8 cellular contexts compared by ENCODE assay signal in genomic region chr10:103855424-103855823, GRCh38. TPM values are rescaled to one million over a fixed set of nuclear protein-coding genes. Genes with fewer than 3 reads are reported as not detected.
A peak's percentile ranks its signal among the peaks of the same experiment; 100 is the strongest.
DNase-seq lines count a peak whose midpoint lies in the region; ATAC-seq and TF ChIP-seq lines count a peak whose summit lies in the region.

A gene with protein sequence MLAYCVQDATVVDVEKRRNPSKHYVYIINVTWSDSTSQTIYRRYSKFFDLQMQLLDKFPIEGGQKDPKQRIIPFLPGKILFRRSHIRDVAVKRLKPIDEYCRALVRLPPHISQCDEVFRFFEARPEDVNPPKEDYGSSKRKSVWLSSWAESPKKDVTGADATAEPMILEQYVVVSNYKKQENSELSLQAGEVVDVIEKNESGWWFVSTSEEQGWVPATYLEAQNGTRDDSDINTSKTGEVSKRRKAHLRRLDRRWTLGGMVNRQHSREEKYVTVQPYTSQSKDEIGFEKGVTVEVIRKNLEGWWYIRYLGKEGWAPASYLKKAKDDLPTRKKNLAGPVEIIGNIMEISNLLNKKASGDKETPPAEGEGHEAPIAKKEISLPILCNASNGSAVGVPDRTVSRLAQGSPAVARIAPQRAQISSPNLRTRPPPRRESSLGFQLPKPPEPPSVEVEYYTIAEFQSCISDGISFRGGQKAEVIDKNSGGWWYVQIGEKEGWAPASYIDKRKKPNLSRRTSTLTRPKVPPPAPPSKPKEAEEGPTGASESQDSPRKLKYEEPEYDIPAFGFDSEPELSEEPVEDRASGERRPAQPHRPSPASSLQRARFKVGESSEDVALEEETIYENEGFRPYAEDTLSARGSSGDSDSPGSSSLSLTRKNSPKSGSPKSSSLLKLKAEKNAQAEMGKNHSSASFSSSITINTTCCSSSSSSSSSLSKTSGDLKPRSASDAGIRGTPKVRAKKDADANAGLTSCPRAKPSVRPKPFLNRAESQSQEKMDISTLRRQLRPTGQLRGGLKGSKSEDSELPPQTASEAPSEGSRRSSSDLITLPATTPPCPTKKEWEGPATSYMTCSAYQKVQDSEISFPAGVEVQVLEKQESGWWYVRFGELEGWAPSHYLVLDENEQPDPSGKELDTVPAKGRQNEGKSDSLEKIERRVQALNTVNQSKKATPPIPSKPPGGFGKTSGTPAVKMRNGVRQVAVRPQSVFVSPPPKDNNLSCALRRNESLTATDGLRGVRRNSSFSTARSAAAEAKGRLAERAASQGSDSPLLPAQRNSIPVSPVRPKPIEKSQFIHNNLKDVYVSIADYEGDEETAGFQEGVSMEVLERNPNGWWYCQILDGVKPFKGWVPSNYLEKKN (minus strand): TSS chr10:103855576. CDS start chr10:103855266, 310 bp downstream.

- no peaks in the 10 kb centered on the region for H3K27me3 ChIP-seq in adrenal gland
- H3K27me3 ChIP-seq in sigmoid colon: no peaks in the 10 kb centered on the region

- DNase-seq in EH (ENCODE audit: low read depth): peak; percentile 35
- peak; percentile 9 for DNase-seq in NCI-H446 treated with DMSO at 0.1 percent for 48 hours (lab: John Stamatoyannopoulos, UW)
- DNase-seq in adrenal gland: peak in 1 of 7 donors; percentile 24
- DNase-seq in hepatic stellate cell (ENCODE audit: low spot score): peak; percentile 62
- DNase-seq in sigmoid colon: peak; percentile 73

- intact Hi-C loops in adrenal gland (cut with DNase I) (no loop called here), sigmoid colon (cut with DNase I) (loop anchor here (5.0 to 10.0 kb wide), 2 partner anchors 83 to 261 kb away; no protein-coding TSS in a partner anchor)

- H3K4me3 ChIP-seq in adrenal gland: peak within 1 kb of the TSS in 2 of 4 donors; percentile 39 to 65
- peak within 1 kb of the TSS; percentile 57 to 73 (median 66) for H3K4me3 ChIP-seq in sigmoid colon

- ATAC-seq in GM21423 (IDR thresholded peaks at IDR 0.05; ENCODE audit: unreplicated experiment): no peak
- ATAC-seq in GM18520 (IDR thresholded peaks at IDR 0.05; ENCODE audit: unreplicated experiment): no peak
- ATAC-seq in HG02678 (IDR thresholded peaks at IDR 0.05; ENCODE audit: unreplicated experiment): no peak

- no peak for TF ChIP-seq POLR2A in adrenal gland (IDR thresholded peaks at IDR 0.05)
- TF ChIP-seq POLR2A in sigmoid colon (IDR thresholded peaks at IDR 0.05): no peak

- H3K36me3 ChIP-seq in adrenal gland (replicated peaks in 1 of 2) (no peaks in the 10 kb centered on the region), sigmoid colon (no peaks in the 10 kb centered on the region)

- TF ChIP-seq CTCF in adrenal gland (IDR thresholded peaks at IDR 0.05) (peak in 2 of 6 experiments; percentile 0 to 24), sigmoid colon (IDR thresholded peaks at IDR 0.05) (peak in 1 of 4 experiments; percentile 24)

- no peak for TF ChIP-seq EP300 in sigmoid colon (IDR thresholded peaks at IDR 0.05)

- H3K9me3 ChIP-seq in adrenal gland (replicated peaks in 1 of 3): no peaks in the 10 kb centered on the region
- no peaks in the 10 kb centered on the region for H3K9me3 ChIP-seq in sigmoid colon

- H3K27ac ChIP-seq in adrenal gland: peak within 1 kb of the TSS in 3 of 5 donors; percentile 5 to 57 (median 30)
- H3K27ac ChIP-seq in sigmoid colon: peak within 1 kb of the TSS; percentile 73 to 85 (median 78)

- H3K4me1 ChIP-seq in adrenal gland (replicated peaks in 1 of 2): peaks cover 7 to 45% of the 10 kb centered on the region in 2 donors
- H3K4me1 ChIP-seq in sigmoid colon: peaks cover 0 to 57% (median 40%) of the 10 kb centered on the region in 4 donors

- WGBS in adrenal gland, 4 donors: 0 to 2% (median 0%) methylated on average over 1 to 54 of the region's 54 CpGs; no CpG with 5 or more reads in 1 of the 4 donors
- WGBS in sigmoid colon, 2 donors: 1% methylated on average over 54 of the region's 54 CpGs

RNA-seq across cellular contexts. Expression of the gene that starts here (rescaled TPM):
- total RNA-seq in adrenal gland (10 to 100 TPM; 14.6 to 34.5 (median 20.1) TPM), sigmoid colon (10 to 100 TPM; 24.5 to 58.2 (median 31.9) TPM)
- polyA plus RNA-seq in adrenal gland (10 to 100 TPM; 10.4 to 19.2 (median 10.5) TPM), sigmoid colon (10 to 100 TPM; 19.0 to 23.6 (median 19.2) TPM)
